Comparison of ENCODE assay signal across 20 cellular contexts in the genomic region with DNA sequence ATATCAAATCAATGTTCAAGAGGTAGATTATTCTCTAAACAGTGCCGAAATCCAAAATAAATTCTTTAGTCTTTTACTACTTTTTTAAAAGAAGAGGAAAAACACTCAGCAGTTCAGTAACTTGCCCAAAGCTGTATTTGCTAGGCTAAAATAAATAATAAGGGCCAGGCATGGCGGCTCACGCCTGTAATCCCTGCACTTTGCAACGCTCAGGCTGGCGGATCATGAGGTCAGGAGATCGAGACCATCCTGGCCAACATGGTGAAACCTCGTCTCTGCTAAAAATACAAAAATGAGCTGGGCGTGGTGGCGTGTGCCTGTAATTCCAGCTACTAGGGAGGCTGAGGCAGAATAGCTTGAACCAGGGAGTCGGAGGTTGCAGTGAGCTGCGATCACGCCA. TPM values are rescaled to one million over a fixed set of nuclear protein-coding genes. Genes with fewer than 3 reads are reported as not detected.
"Had no signal": no experiment of that assay in that cellular context is flagged by ENCODE, and none has a peak within 500 bp of the region (broad histone marks: within the 10 kb centered on the region; RNA-seq: fewer than 3 reads in every experiment).

No MANE protein-coding gene starts in this region.

RNA-seq across cellular contexts. Expression of a gene that starts 18.9 kb away (rescaled TPM):
- total RNA-seq: hepatocyte, kidney, kidney epithelial cell, left cardiac atrium, left lobe of liver, left lung, left ventricle myocardium inferior, left ventricle myocardium superior, liver, lower leg skin, lower lobe of right lung, lung microvascular endothelial cell, mammary epithelial cell, mesothelial cell of epicardium, mononuclear cell, mucosa of descending colon, mucosa of gallbladder, myocyte had no signal
- polyA plus RNA-seq: hepatocyte, immature natural killer cell, keratinocyte, liver, mammary epithelial cell had no signal
